Comparison of ENCODE assay signal across 17 cellular contexts in the genomic region with DNA sequence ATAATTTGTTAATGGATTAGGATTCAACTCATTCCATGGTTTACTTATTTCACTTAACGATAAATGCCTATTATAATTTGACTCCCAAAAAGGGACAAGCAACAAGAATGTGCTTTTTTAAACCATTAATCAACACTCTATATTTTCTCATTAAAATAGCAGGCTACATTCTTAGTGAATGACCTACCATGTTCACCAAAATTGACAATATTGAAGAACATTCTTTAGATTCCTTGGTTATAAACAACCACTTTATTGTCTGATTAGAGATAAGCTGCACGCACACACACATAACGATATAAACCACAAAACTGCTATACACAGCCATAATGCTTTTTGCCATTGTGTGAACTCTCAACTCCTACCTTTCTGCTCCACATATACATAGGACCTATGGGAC.
DNase-seq lines count a peak whose midpoint lies in the region; ATAC-seq and TF ChIP-seq lines count a peak whose summit lies in the region.
"Had no signal": no experiment of that assay in that cellular context is flagged by ENCODE, and none has a peak within 500 bp of the region (broad histone marks: within the 10 kb centered on the region; RNA-seq: fewer than 3 reads in every experiment).

No MANE protein-coding gene starts in this region.

- H3K9me3 ChIP-seq in RWPE2 (ENCODE audit: severe bottlenecking), result no peaks in the 10 kb centered on the region

- peaks cover 29% of the 10 kb centered on the region for H3K4me1 ChIP-seq in RWPE2 (ENCODE audit: insufficient read depth, poor library complexity, severe bottlenecking)

- H3K4me3 ChIP-seq in RWPE2 (ENCODE audit: severe bottlenecking), result no peak overlapping the region
- H3K4me3 ChIP-seq in fibroblast of villous mesenchyme (ENCODE audit: low read depth, low read length), result no peak overlapping the region

- H3K36me3 ChIP-seq in RWPE2 (ENCODE audit: low read depth), result no peaks in the 10 kb centered on the region

- TF ChIP-seq CTCF in RWPE2 (IDR thresholded peaks at IDR 0.05; ENCODE audit: poor library complexity, severe bottlenecking) (no peak), fibroblast of villous mesenchyme (IDR thresholded peaks at IDR 0.05; ENCODE audit: insufficient read depth, low read depth, low read length) (no peak)

- ATAC-seq in RWPE2 (ENCODE audit: low read depth), result peak; percentile 30; the same call in 1 of the 3 replicates
- ATAC-seq in HG02763 (IDR thresholded peaks at IDR 0.05; ENCODE audit: unreplicated experiment), result no peak

- H3K27ac ChIP-seq in RWPE2 (ENCODE audit: poor library complexity, severe bottlenecking), result peak overlapping the region; percentile 63

- H3K27me3 ChIP-seq in RWPE2 (ENCODE audit: insufficient read depth, poor library complexity, severe bottlenecking), result no peaks in the 10 kb centered on the region

- DNase-seq in AG08395 (ENCODE audit: low spot score) (peak; percentile 6), H4 (ENCODE audit: low spot score) (peak; percentile 33), RWPE2 (ENCODE audit: low spot score) (no peak), fibroblast of villous mesenchyme (ENCODE audit: low read depth) (peak; percentile 33), NCI-H187 (lab: John Stamatoyannopoulos, UW) (no peak), pons (ENCODE audit: low spot score) (no peak), NCI-H128 (lab: John Stamatoyannopoulos, UW; ENCODE audit: unreplicated experiment) (no peak)
- DNase-seq: AML-193; Calu3; CD4-positive, CD25-positive, alpha-beta regulatory T cell; GDM1; GOT3; NCI-H1048; NCI-H1694; NCI-H446 treated with DMSO at 0.1 percent for 48 hours; NCI-H774 had no signal

Comparison
In these comparisons a context has a peak if more than half of its experiments do, and no peak if none do; other contexts are left out.
1. DNase-seq: peak in AG08395 (single experiment), H4 (single experiment) and fibroblast of villous mesenchyme (single experiment); none in RWPE2 (single experiment), NCI-H187 (0 of 2), pons (single experiment) and NCI-H128 (single experiment).